In genomic region chr3:173258721-173259120, GRCh38 we compare ENCODE assay signal across 7 cellular contexts.
"Had no signal": no experiment of that assay in that cellular context is flagged by ENCODE, and none has a peak within 500 bp of the region (broad histone marks: within the 10 kb centered on the region; RNA-seq: fewer than 3 reads in every experiment).

No MANE protein-coding gene starts in this region.

- FAIRE-seq: H1, H54, HTR-8/SVneo had no signal

- H3K4me3 ChIP-seq: GM23338 had no signal

- DNase-seq: H9, HCEC 1CT, IMR-90 had no signal

- H3K4me2 ChIP-seq: GM23338 had no signal

- ATAC-seq: GM23338 had no signal

- H3K27ac Mint-ChIP-seq: GM23338 had no signal

- H3K4me3 Mint-ChIP-seq: GM23338, H9 had no signal
